13 cellular contexts compared by ENCODE assay signal in genomic region chr1:234231061-234231892, GRCh38.
A peak's percentile ranks its signal among the peaks of the same experiment; 100 is the strongest.
DNase-seq lines count a peak whose midpoint lies in the region; ATAC-seq, FAIRE-seq and TF ChIP-seq lines count a peak whose summit lies in the region.
"Had no signal": no experiment of that assay in that cellular context is flagged by ENCODE, and none has a peak within 500 bp of the region (broad histone marks: within the 10 kb centered on the region; RNA-seq: fewer than 3 reads in every experiment).

No MANE protein-coding gene starts in this region.

- DNase-seq in CD8-positive, alpha-beta memory T cell: no peak
- DNase-seq in WERI-Rb-1: peak; percentile 48
- no peak for DNase-seq in HepG2 (ENCODE audit: low spot score)
- no peak for DNase-seq in EL
- no peak for DNase-seq in nucleus accumbens (lab: John Stamatoyannopoulos, UW)
- DNase-seq in NCI-H748 (lab: John Stamatoyannopoulos, UW; ENCODE audit: unreplicated experiment): no peak
- DNase-seq: activated T-cell treated with anti-CD3 and anti-CD28 coated beads for 4 hours, NCI-H1930 had no signal

- peak overlapping the region in 5 of 7 donors; percentile 42 to 77 (median 60) for H3K4me3 Mint-ChIP-seq in CD8-positive, alpha-beta memory T cell

- H2AFZ ChIP-seq in HepG2 (ENCODE audit: low read length): no peak overlapping the region

- TF ChIP-seq RAD21 in HepG2 (CRISPR knock-in tag; IDR thresholded peaks at IDR 0.05): no peak

- TF ChIP-seq CTCF in WERI-Rb-1 (IDR thresholded peaks at IDR 0.05; ENCODE audit: low read depth, low read length) (peak; percentile 80), HepG2 (CRISPR knock-in tag; IDR thresholded peaks at IDR 0.05) (peak; percentile 27; the same call in 1 of the 2 replicates)

- no peaks in the 10 kb centered on the region for H3K27me3 ChIP-seq in CD8-positive, alpha-beta memory T cell (ENCODE audit: insufficient read depth, low read length, poor library complexity, severe bottlenecking)
- H3K27me3 ChIP-seq in WERI-Rb-1 (ENCODE audit: insufficient read depth, low read depth, severe bottlenecking) (no peaks in the 10 kb centered on the region), HepG2 (ENCODE audit: control insufficient read depth in 1 of 2, insufficient read depth in 2 of 2, low read length in 2 of 2) (peaks cover 0 to 13% of the 10 kb centered on the region in 2 experiments; a peak in 1 of 5 replicates)
- H3K27me3 ChIP-seq: vagina had no signal

- 75% methylated on average over 14 of the region's 55 CpGs for WGBS in HepG2 (ENCODE audit: low lambda C conversion rate)

- H3K4me2 ChIP-seq in HepG2 (ENCODE audit: low read depth, low read length): no peak overlapping the region

- no peaks in the 10 kb centered on the region for H4K20me1 ChIP-seq in HepG2 (ENCODE audit: insufficient read depth, low read length)

- intact Hi-C loops in HepG2 (cut with micrococcal nuclease; ENCODE audit: unreplicated experiment): no loop called here

- in situ Hi-C loops in HepG2 (cut with HindIII; ENCODE audit: extremely low pct_ligation_motif_present, low pct_unique_long_range_greater_than_20kb): no loop called here

- H3K79me2 ChIP-seq in HepG2 (ENCODE audit: insufficient read depth, low read length): no peaks in the 10 kb centered on the region

- no peaks in the 10 kb centered on the region for H3K9me3 Mint-ChIP-seq in CD8-positive, alpha-beta memory T cell

- peaks cover 26 to 42% of the 10 kb centered on the region in 2 donors for H3K27me3 Mint-ChIP-seq in CD8-positive, alpha-beta memory T cell

- ATAC-seq in GM21526 (IDR thresholded peaks at IDR 0.05; ENCODE audit: low FRiP score, unreplicated experiment): peak; percentile 15
- ATAC-seq in HepG2: peak; percentile 86
- no peak for ATAC-seq in GM21381 (IDR thresholded peaks at IDR 0.05; ENCODE audit: unreplicated experiment)

- peaks cover 10% of the 10 kb centered on the region for H3K4me1 ChIP-seq in CD8-positive, alpha-beta memory T cell (ENCODE audit: insufficient read depth, low read length)
- H3K4me1 ChIP-seq in HepG2 (ENCODE audit: insufficient read depth, low read length): peaks cover 24% of the 10 kb centered on the region
- H3K4me1 ChIP-seq: vagina had no signal

- POLR2A ChIA-PET in CD8-positive, alpha-beta memory T cell (lab: Charles Lee): interaction anchor here (0.6 kb wide), 1 partner anchor 23 kb away, joined by 3 read pairs; no protein-coding TSS in a partner anchor
- POLR2A ChIA-PET in HepG2 (lab: Yijun Ruan, JAX): no interaction called here

- no peaks in the 10 kb centered on the region for H3K9me3 ChIP-seq in CD8-positive, alpha-beta memory T cell (ENCODE audit: low read length)
- H3K9me3 ChIP-seq in WERI-Rb-1 (ENCODE audit: severe bottlenecking): no peaks in the 10 kb centered on the region
- no peaks in the 10 kb centered on the region for H3K9me3 ChIP-seq in HepG2 (ENCODE audit: low read length)
- H3K9me3 ChIP-seq: neutrophil, vagina had no signal

- no peaks in the 10 kb centered on the region for H3K36me3 ChIP-seq in CD8-positive, alpha-beta memory T cell (ENCODE audit: insufficient read depth, low read length)
- H3K36me3 ChIP-seq in WERI-Rb-1: no peaks in the 10 kb centered on the region
- no peaks in the 10 kb centered on the region for H3K36me3 ChIP-seq in HepG2 (replicated peaks in 1 of 2; ENCODE audit: control insufficient read depth in 1 of 2, insufficient read depth in 2 of 2, low read length in 2 of 2)
- H3K36me3 ChIP-seq: neutrophil, vagina had no signal

- no TSS peak for BruUV-seq in HepG2 (replicated peaks; lab: Mats Ljungman, UMichigan)

- no peak for TF ChIP-seq EP300 in HepG2 (IDR thresholded peaks at IDR 0.05; ENCODE audit: low read depth in 2 of 2, low read length in 2 of 2)
- TF ChIP-seq EP300 in HepG2 (CRISPR knock-in tag; IDR thresholded peaks at IDR 0.05; ENCODE audit: borderline replicate concordance): no peak

- no peaks in the 10 kb centered on the region for H3K36me3 Mint-ChIP-seq in CD8-positive, alpha-beta memory T cell

- TF ChIP-seq POLR2A in HepG2 (IDR thresholded peaks at IDR 0.05; ENCODE audit: insufficient read depth in 1 of 2, low read depth in 2 of 2, low read length in 2 of 2): no peak

- H3K4me1 Mint-ChIP-seq in CD8-positive, alpha-beta memory T cell: peaks cover 14 to 15% (median 14%) of the 10 kb centered on the region in 3 donors

- H3K9ac ChIP-seq in HepG2 (ENCODE audit: insufficient read depth, low read depth, low read length): no peak overlapping the region

- no peak for FAIRE-seq in HepG2 (lab: Jason Lieb, UNC)
- FAIRE-seq: G401.6 had no signal

- no peak overlapping the region for H3K4me3 ChIP-seq in CD8-positive, alpha-beta memory T cell (ENCODE audit: low read length)
- no peak overlapping the region for H3K4me3 ChIP-seq in WERI-Rb-1 (ENCODE audit: low read depth, low read length)
- H3K4me3 ChIP-seq in HepG2 (replicated peaks in 1 of 3; ENCODE audit: insufficient read depth in 1 of 3, low read depth in 2 of 3, low read length in 3 of 3): no peak overlapping the region
- H3K4me3 ChIP-seq: vagina had no signal

- peak overlapping the region in 1 of 8 donors; percentile 70 for H3K27ac Mint-ChIP-seq in CD8-positive, alpha-beta memory T cell

- CTCF ChIA-PET in CD8-positive, alpha-beta memory T cell (lab: Charles Lee): interaction anchor here (1.0 to 1.3 kb wide), 2 partner anchors 18 to 78 kb away, joined by 3 to 4 read pairs; no protein-coding TSS in a partner anchor
- CTCF ChIA-PET in HepG2 (lab: Yijun Ruan, JAX; ENCODE audit: low intra/inter-chr PET ratio, low total read pairs): no interaction called here

- H3K27ac ChIP-seq in CD8-positive, alpha-beta memory T cell (ENCODE audit: low read depth, low read length): no peak overlapping the region
- H3K27ac ChIP-seq in WERI-Rb-1 (no peak overlapping the region), HepG2 (ENCODE audit: extremely low read length, insufficient read depth, low read length) (no peak overlapping the region)
- H3K27ac ChIP-seq: neutrophil, vagina had no signal

TF ChIP-seq in HepG2, 621 proteins besides CTCF, POLR2A, EP300 and RAD21 (continues in another document):
- TF ChIP-seq ZNF687 (CRISPR knock-in tag; IDR thresholded peaks at IDR 0.05): 0 out of 2 replicates have a peak, but pooled peaks have one; percentile 13
- no peak for TF ChIP-seq MIER2 (CRISPR knock-in tag; IDR thresholded peaks at IDR 0.05)
- TF ChIP-seq ATAD3A (CRISPR knock-in tag; IDR thresholded peaks at IDR 0.05): no peak
- TF ChIP-seq ZNF382 (CRISPR knock-in tag; IDR thresholded peaks at IDR 0.05; ENCODE audit: borderline replicate concordance): no peak
- TF ChIP-seq ZNF781 (CRISPR knock-in tag; IDR thresholded peaks at IDR 0.05; ENCODE audit: borderline replicate concordance, not compliant biosample characterization): no peak
- TF ChIP-seq ZNF768 (CRISPR knock-in tag; IDR thresholded peaks at IDR 0.05): no peak
- TF ChIP-seq, protein P1, sequence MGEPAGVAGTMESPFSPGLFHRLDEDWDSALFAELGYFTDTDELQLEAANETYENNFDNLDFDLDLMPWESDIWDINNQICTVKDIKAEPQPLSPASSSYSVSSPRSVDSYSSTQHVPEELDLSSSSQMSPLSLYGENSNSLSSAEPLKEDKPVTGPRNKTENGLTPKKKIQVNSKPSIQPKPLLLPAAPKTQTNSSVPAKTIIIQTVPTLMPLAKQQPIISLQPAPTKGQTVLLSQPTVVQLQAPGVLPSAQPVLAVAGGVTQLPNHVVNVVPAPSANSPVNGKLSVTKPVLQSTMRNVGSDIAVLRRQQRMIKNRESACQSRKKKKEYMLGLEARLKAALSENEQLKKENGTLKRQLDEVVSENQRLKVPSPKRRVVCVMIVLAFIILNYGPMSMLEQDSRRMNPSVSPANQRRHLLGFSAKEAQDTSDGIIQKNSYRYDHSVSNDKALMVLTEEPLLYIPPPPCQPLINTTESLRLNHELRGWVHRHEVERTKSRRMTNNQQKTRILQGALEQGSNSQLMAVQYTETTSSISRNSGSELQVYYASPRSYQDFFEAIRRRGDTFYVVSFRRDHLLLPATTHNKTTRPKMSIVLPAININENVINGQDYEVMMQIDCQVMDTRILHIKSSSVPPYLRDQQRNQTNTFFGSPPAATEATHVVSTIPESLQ (CRISPR knock-in tag; conservative IDR thresholded peaks at IDR 0.05): no peak
- TF ChIP-seq MAFF (IDR thresholded peaks at IDR 0.05; ENCODE audit: low read depth, low read length): no peak
- TF ChIP-seq SRY (CRISPR knock-in tag; IDR thresholded peaks at IDR 0.05): no peak
- TF ChIP-seq MED8 (CRISPR knock-in tag; IDR thresholded peaks at IDR 0.05; ENCODE audit: insufficient replicate concordance): no peak
- TF ChIP-seq SOX13 (IDR thresholded peaks at IDR 0.05): no peak
- TF ChIP-seq SOX13 (CRISPR knock-in tag; conservative IDR thresholded peaks at IDR 0.05 in 1 of 2, IDR thresholded peaks at IDR 0.05 in 1 of 2): no peak
- no peak for TF ChIP-seq FOXC1 (CRISPR knock-in tag; IDR thresholded peaks at IDR 0.05; ENCODE audit: borderline replicate concordance)
- no peak for TF ChIP-seq ZBTB3 (CRISPR knock-in tag; IDR thresholded peaks at IDR 0.05; ENCODE audit: borderline replicate concordance, low read depth)
